In the genomic region with DNA sequence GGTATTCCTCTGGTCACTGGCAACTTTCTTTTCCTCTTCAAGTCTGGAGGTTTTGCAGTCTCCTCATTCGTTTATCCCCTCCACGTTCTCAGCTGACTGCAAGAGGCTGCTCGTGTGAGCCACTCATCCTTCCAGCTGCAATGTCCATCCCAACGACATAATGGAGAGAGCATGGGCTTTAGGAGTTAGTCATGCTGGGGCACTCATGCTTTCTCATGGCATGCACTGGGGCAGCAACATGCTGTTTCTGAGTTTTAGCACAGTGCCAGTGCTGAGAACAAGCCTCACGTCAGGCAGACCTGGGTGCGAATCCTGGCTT, we compare ENCODE assay signal across 1 cellular context.
TF ChIP-seq lines count a peak whose summit lies in the region.

No MANE protein-coding gene starts in this region.

TF ChIP-seq in GM12878, 131 proteins besides CTCF, POLR2A, EP300 and RAD21:
- TF ChIP-seq SMAD1 (IDR thresholded peaks at IDR 0.05; ENCODE audit: low read depth, partially characterized antibody), result no peak
- TF ChIP-seq ZNF24 (IDR thresholded peaks at IDR 0.05), result no peak
- TF ChIP-seq, protein P1, sequence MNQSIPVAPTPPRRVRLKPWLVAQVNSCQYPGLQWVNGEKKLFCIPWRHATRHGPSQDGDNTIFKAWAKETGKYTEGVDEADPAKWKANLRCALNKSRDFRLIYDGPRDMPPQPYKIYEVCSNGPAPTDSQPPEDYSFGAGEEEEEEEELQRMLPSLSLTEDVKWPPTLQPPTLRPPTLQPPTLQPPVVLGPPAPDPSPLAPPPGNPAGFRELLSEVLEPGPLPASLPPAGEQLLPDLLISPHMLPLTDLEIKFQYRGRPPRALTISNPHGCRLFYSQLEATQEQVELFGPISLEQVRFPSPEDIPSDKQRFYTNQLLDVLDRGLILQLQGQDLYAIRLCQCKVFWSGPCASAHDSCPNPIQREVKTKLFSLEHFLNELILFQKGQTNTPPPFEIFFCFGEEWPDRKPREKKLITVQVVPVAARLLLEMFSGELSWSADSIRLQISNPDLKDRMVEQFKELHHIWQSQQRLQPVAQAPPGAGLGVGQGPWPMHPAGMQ (IDR thresholded peaks at IDR 0.05; ENCODE audit: borderline replicate concordance), result no peak
- no peak for TF ChIP-seq CBFB (IDR thresholded peaks at IDR 0.05; ENCODE audit: low read depth)
- TF ChIP-seq HCFC1 (IDR thresholded peaks at IDR 0.05; ENCODE audit: low read length), result no peak
- TF ChIP-seq, protein P2, sequence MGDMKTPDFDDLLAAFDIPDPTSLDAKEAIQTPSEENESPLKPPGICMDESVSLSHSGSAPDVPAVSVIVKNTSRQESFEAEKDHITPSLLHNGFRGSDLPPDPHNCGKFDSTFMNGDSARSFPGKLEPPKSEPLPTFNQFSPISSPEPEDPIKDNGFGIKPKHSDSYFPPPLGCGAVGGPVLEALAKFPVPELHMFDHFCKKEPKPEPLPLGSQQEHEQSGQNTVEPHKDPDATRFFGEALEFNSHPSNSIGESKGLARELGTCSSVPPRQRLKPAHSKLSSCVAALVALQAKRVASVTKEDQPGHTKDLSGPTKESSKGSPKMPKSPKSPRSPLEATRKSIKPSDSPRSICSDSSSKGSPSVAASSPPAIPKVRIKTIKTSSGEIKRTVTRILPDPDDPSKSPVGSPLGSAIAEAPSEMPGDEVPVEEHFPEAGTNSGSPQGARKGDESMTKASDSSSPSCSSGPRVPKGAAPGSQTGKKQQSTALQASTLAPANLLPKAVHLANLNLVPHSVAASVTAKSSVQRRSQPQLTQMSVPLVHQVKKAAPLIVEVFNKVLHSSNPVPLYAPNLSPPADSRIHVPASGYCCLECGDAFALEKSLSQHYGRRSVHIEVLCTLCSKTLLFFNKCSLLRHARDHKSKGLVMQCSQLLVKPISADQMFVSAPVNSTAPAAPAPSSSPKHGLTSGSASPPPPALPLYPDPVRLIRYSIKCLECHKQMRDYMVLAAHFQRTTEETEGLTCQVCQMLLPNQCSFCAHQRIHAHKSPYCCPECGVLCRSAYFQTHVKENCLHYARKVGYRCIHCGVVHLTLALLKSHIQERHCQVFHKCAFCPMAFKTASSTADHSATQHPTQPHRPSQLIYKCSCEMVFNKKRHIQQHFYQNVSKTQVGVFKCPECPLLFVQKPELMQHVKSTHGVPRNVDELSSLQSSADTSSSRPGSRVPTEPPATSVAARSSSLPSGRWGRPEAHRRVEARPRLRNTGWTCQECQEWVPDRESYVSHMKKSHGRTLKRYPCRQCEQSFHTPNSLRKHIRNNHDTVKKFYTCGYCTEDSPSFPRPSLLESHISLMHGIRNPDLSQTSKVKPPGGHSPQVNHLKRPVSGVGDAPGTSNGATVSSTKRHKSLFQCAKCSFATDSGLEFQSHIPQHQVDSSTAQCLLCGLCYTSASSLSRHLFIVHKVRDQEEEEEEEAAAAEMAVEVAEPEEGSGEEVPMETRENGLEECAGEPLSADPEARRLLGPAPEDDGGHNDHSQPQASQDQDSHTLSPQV (IDR thresholded peaks at IDR 0.05), result no peak
- no peak for TF ChIP-seq IRF4 (IDR thresholded peaks at IDR 0.05; ENCODE audit: low read depth, low read length)
- TF ChIP-seq HDAC2 (IDR thresholded peaks at IDR 0.05), result no peak
- TF ChIP-seq, protein P3, sequence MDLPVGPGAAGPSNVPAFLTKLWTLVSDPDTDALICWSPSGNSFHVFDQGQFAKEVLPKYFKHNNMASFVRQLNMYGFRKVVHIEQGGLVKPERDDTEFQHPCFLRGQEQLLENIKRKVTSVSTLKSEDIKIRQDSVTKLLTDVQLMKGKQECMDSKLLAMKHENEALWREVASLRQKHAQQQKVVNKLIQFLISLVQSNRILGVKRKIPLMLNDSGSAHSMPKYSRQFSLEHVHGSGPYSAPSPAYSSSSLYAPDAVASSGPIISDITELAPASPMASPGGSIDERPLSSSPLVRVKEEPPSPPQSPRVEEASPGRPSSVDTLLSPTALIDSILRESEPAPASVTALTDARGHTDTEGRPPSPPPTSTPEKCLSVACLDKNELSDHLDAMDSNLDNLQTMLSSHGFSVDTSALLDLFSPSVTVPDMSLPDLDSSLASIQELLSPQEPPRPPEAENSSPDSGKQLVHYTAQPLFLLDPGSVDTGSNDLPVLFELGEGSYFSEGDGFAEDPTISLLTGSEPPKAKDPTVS (IDR thresholded peaks at IDR 0.05; ENCODE audit: low read depth, low read length), result no peak
- TF ChIP-seq, protein P4, sequence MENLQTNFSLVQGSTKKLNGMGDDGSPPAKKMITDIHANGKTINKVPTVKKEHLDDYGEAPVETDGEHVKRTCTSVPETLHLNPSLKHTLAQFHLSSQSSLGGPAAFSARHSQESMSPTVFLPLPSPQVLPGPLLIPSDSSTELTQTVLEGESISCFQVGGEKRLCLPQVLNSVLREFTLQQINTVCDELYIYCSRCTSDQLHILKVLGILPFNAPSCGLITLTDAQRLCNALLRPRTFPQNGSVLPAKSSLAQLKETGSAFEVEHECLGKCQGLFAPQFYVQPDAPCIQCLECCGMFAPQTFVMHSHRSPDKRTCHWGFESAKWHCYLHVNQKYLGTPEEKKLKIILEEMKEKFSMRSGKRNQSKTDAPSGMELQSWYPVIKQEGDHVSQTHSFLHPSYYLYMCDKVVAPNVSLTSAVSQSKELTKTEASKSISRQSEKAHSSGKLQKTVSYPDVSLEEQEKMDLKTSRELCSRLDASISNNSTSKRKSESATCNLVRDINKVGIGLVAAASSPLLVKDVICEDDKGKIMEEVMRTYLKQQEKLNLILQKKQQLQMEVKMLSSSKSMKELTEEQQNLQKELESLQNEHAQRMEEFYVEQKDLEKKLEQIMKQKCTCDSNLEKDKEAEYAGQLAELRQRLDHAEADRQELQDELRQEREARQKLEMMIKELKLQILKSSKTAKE (IDR thresholded peaks at IDR 0.05; ENCODE audit: low read depth, poor library complexity, severe bottlenecking), result no peak
- TF ChIP-seq IKZF2 (IDR thresholded peaks at IDR 0.05), result no peak
- TF ChIP-seq, protein P5, sequence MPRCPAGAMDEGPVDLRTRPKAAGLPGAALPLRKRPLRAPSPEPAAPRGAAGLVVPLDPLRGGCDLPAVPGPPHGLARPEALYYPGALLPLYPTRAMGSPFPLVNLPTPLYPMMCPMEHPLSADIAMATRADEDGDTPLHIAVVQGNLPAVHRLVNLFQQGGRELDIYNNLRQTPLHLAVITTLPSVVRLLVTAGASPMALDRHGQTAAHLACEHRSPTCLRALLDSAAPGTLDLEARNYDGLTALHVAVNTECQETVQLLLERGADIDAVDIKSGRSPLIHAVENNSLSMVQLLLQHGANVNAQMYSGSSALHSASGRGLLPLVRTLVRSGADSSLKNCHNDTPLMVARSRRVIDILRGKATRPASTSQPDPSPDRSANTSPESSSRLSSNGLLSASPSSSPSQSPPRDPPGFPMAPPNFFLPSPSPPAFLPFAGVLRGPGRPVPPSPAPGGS (IDR thresholded peaks at IDR 0.05; ENCODE audit: borderline replicate concordance, insufficient read depth, low read depth, low read length, poor library complexity, severe bottlenecking), result no peak
- no peak for TF ChIP-seq WRNIP1 (IDR thresholded peaks at IDR 0.05; ENCODE audit: borderline replicate concordance, low read depth, low read length)
- no peak for TF ChIP-seq MTA3 (IDR thresholded peaks at IDR 0.05; ENCODE audit: borderline replicate concordance, low read length)
- TF ChIP-seq NR2C2 (IDR thresholded peaks at IDR 0.05; ENCODE audit: borderline replicate concordance, control insufficient read depth, insufficient read length, low read depth), result no peak
- TF ChIP-seq EZH2 (IDR thresholded peaks at IDR 0.05; ENCODE audit: borderline replicate concordance, control insufficient read depth, low read depth, low read length), result no peak
TF ChIP-seq in GM12878: peak in this region for 0.
